Comparison of ENCODE assay signal across 8 cellular contexts in genomic region chr6:41505084-41506049, GRCh38. TPM values are rescaled to one million over a fixed set of nuclear protein-coding genes. Genes with fewer than 3 reads are reported as not detected.
DNase-seq lines count a peak whose midpoint lies in the region; ATAC-seq and TF ChIP-seq lines count a peak whose summit lies in the region.

No MANE protein-coding gene starts in this region.

- H3K9ac ChIP-seq in DND-41 (ENCODE audit: low read depth, low read length) = no peak overlapping the region

- TF ChIP-seq CTCF in DND-41 (IDR thresholded peaks at IDR 0.05; ENCODE audit: borderline replicate concordance, extremely low read depth, low read length, poor library complexity, severe bottlenecking) (no peak), esophagus squamous epithelium (IDR thresholded peaks at IDR 0.05) (no peak), mucosa of descending colon (IDR thresholded peaks at IDR 0.05) (no peak), type B pancreatic cell (conservative IDR thresholded peaks at IDR 0.05) (peak; percentile 20)

- ATAC-seq in DND-41 (ENCODE audit: insufficient read depth, low read depth) = 0 out of 3 replicates have a peak, but pooled peaks have one; percentile 31
- peak; percentile 62 for ATAC-seq in GM21619 (IDR thresholded peaks at IDR 0.05; ENCODE audit: unreplicated experiment)
- peak; percentile 83 for ATAC-seq in mucosa of descending colon
- ATAC-seq in GM18867 (IDR thresholded peaks at IDR 0.05; ENCODE audit: unreplicated experiment) = no peak

- H3K27ac Mint-ChIP-seq in type B pancreatic cell = peak overlapping the region; percentile 60

- no peaks in the 10 kb centered on the region for H3K36me3 ChIP-seq in DND-41 (ENCODE audit: insufficient read depth, low read length)
- H3K36me3 ChIP-seq in esophagus squamous epithelium = no peaks in the 10 kb centered on the region
- no peaks in the 10 kb centered on the region for H3K36me3 ChIP-seq in mucosa of descending colon (ENCODE audit: low read depth)

- WGBS in esophagus squamous epithelium, 2 donors = 10 to 15% methylated on average over 7 to 25 of the region's 62 CpGs

- H2AFZ ChIP-seq in DND-41 (ENCODE audit: low read depth, low read length) = no peak overlapping the region

- no peaks in the 10 kb centered on the region for H3K36me3 Mint-ChIP-seq in type B pancreatic cell

- DNase-seq in DND-41 (peak; percentile 10), RPMI8226 (peak; percentile 95), esophagus squamous epithelium (lab: John Stamatoyannopoulos, UW) (no peak), mucosa of descending colon (peak; percentile 64 to 84 (median 75)), type B pancreatic cell (ENCODE audit: extremely low spot score, unreplicated experiment) (no peak), NCI-H2081 treated with DMSO at 0.1 percent for 48 hours (lab: John Stamatoyannopoulos, UW) (no peak)

- TF ChIP-seq POLR2A in esophagus squamous epithelium (IDR thresholded peaks at IDR 0.05) = no peak

- H3K4me1 ChIP-seq in DND-41 (ENCODE audit: insufficient read depth, low read length) (no peaks in the 10 kb centered on the region), esophagus squamous epithelium (peaks cover 22 to 48% (median 23%) of the 10 kb centered on the region in 3 donors), mucosa of descending colon (ENCODE audit: low read depth) (peaks cover 17% of the 10 kb centered on the region)

- peaks cover 39% of the 10 kb centered on the region for H3K27me3 Mint-ChIP-seq in type B pancreatic cell

- H3K9me3 ChIP-seq in DND-41 (ENCODE audit: insufficient read depth, low read length, severe bottlenecking) = no peaks in the 10 kb centered on the region
- H3K9me3 ChIP-seq in esophagus squamous epithelium = no peaks in the 10 kb centered on the region
- H3K9me3 ChIP-seq in mucosa of descending colon = no peaks in the 10 kb centered on the region

- H3K4me1 Mint-ChIP-seq in type B pancreatic cell (ENCODE audit: unreplicated experiment) = peaks cover 40% of the 10 kb centered on the region

- no peaks in the 10 kb centered on the region for H3K27me3 ChIP-seq in DND-41 (ENCODE audit: insufficient read depth, low read length, poor library complexity)
- H3K27me3 ChIP-seq in esophagus squamous epithelium = peaks cover 0 to 88% (median 0%) of the 10 kb centered on the region in 4 donors

- no peaks in the 10 kb centered on the region for H3K9me3 Mint-ChIP-seq in type B pancreatic cell

- no peaks in the 10 kb centered on the region for H3K79me2 ChIP-seq in DND-41 (ENCODE audit: insufficient read depth, low read length)

- H4K20me1 ChIP-seq in DND-41 (ENCODE audit: insufficient read depth, low read length) = no peaks in the 10 kb centered on the region

- no peak overlapping the region for H3K4me3 ChIP-seq in DND-41 (ENCODE audit: low read depth in 1 of 2, low read length in 2 of 2)
- peak overlapping the region; percentile 14 to 61 (median 34) for H3K4me3 ChIP-seq in esophagus squamous epithelium
- no peak overlapping the region for H3K4me3 ChIP-seq in mucosa of descending colon

- no peak overlapping the region for H3K4me2 ChIP-seq in DND-41 (ENCODE audit: insufficient read depth, low read length)

- H3K27ac ChIP-seq in DND-41 (ENCODE audit: low read length) (no peak overlapping the region), esophagus squamous epithelium (peak overlapping the region; percentile 39 to 79 (median 66))

- H3K4me3 Mint-ChIP-seq in type B pancreatic cell = peak overlapping the region; percentile 70

- intact Hi-C loops in esophagus squamous epithelium (cut with DNase I) = no loop called here
- intact Hi-C loops in mucosa of descending colon (cut with DNase I, micrococcal nuclease) = no loop called here

RNA-seq across cellular contexts. Expression of gene FOXP4, which starts 40.8 kb away (rescaled TPM):
- total RNA-seq in esophagus squamous epithelium (10 to 100 TPM in 1 of 4 donors, 1 to 10 TPM in 3; 2.2 to 10.3 (median 6.8) TPM), mucosa of descending colon (10 to 100 TPM; 31.5 to 34.9 (median 33.8) TPM), type B pancreatic cell (ENCODE audit: low replicate concordance) (62.2 and 100 TPM in 2 replicates)

Comparison
In these comparisons a context has a peak if more than half of its experiments do, and no peak if none do; other contexts are left out.
1. DNase-seq: peak in DND-41 (single experiment), RPMI8226 (single experiment) and mucosa of descending colon (3 of 3); none in esophagus squamous epithelium (single experiment), type B pancreatic cell (single experiment) and NCI-H2081 treated with DMSO at 0.1 percent for 48 hours (single experiment).
2. H3K4me3 ChIP-seq: peak in esophagus squamous epithelium (4 of 4); none in DND-41 (0 of 2) and mucosa of descending colon (single experiment).